Comparison of ENCODE assay signal across 8 cellular contexts in genomic region chr7:5677538-5678294, GRCh38.
DNase-seq lines count a peak whose midpoint lies in the region; ATAC-seq and TF ChIP-seq lines count a peak whose summit lies in the region.

No MANE protein-coding gene starts in this region.

- H3K36me3 ChIP-seq in HAP-1 (replicated peaks) (no peaks in the 10 kb centered on the region), PC-3 (ENCODE audit: low read depth, low read length) (no peaks in the 10 kb centered on the region), prostate gland (no peaks in the 10 kb centered on the region)

- intact Hi-C loops in PC-3 (cut with micrococcal nuclease) (loop anchor here (1.0 kb wide), 1 partner anchor 27 kb away; no protein-coding TSS in a partner anchor), left ventricle myocardium superior (cut with micrococcal nuclease) (no loop called here), prostate gland (cut with DNase I) (loop anchor here (2.0 to 5.0 kb wide), 2 partner anchors 25 to 180 kb away; no protein-coding TSS in a partner anchor)

- no peak overlapping the region for H3K27ac ChIP-seq in PC-3 (ENCODE audit: low read length)
- H3K27ac ChIP-seq in prostate gland, result no peak overlapping the region

- peak; percentile 93 for ATAC-seq in PC-3
- ATAC-seq in left ventricle myocardium superior, result peak; percentile 82
- no peak for ATAC-seq in GM21390 (IDR thresholded peaks at IDR 0.05; ENCODE audit: unreplicated experiment)

- CTCF ChIA-PET in PC-3 (lab: Charles Lee), result interaction anchor here (0.5 to 1.6 kb wide), 14 partner anchors 8 to 1970 kb away, joined by 3 to 15 read pairs (median 4); no protein-coding TSS in a partner anchor

- H3K9me2 ChIP-seq in PC-3 (replicated peaks; ENCODE audit: low read length), result no peaks in the 10 kb centered on the region

- no peak overlapping the region for H3K4me2 ChIP-seq in PC-3 (ENCODE audit: low read length)

- H3K9ac ChIP-seq in PC-3 (ENCODE audit: low read length), result no peak overlapping the region

- in situ Hi-C loops in HAP-1 (cut with MboI; ENCODE audit: low sequenced_read_pairs), result loop anchor here (25.0 kb wide), 1 partner anchor 315 kb away; no protein-coding TSS in a partner anchor

- no TSS peak for BruUV-seq in PC-3 (replicated peaks; lab: Mats Ljungman, UMichigan)

- H3K4me1 ChIP-seq in HAP-1, result no peaks in the 10 kb centered on the region
- H3K4me1 ChIP-seq in PC-3 (ENCODE audit: insufficient read depth, low read length), result peaks cover 8% of the 10 kb centered on the region
- H3K4me1 ChIP-seq in prostate gland (replicated peaks), result peaks cover 4% of the 10 kb centered on the region

- DNase-seq in CMK (ENCODE audit: low read depth) (peak; percentile 26), HAP-1 (ENCODE audit: low spot score in 2 of 2) (peak; percentile 49 to 69), PC-3 (peak; percentile 70), anterior cingulate cortex (lab: John Stamatoyannopoulos, UW) (peak in 44 of 58 donors; percentile 11 to 74 (median 52)), left ventricle myocardium superior (peak; percentile 70), prostate gland (ENCODE audit: low spot score) (peak; percentile 44), NK-92 (lab: John Stamatoyannopoulos, UW; ENCODE audit: unreplicated experiment) (no peak)

- H3F3A ChIP-seq in PC-3 (ENCODE audit: low read length, unreplicated experiment), result no peaks in the 10 kb centered on the region

- no peak overlapping the region for H2AFZ ChIP-seq in PC-3 (ENCODE audit: low read length)

- no peaks in the 10 kb centered on the region for H4K20me1 ChIP-seq in PC-3 (ENCODE audit: low read length)

- POLR2A ChIA-PET in PC-3 (lab: Charles Lee; ENCODE audit: unreplicated experiment), result no interaction called here

- no peak for TF ChIP-seq POLR2A in prostate gland (IDR thresholded peaks at IDR 0.05)

- no peaks in the 10 kb centered on the region for H3K79me2 ChIP-seq in PC-3 (ENCODE audit: low read length)

- WGBS in prostate gland, result 28% methylated on average over 6 of the region's 6 CpGs

- no peak overlapping the region for H3K4me3 ChIP-seq in HAP-1
- no peak overlapping the region for H3K4me3 ChIP-seq in PC-3 (ENCODE audit: low read length)
- H3K4me3 ChIP-seq in prostate gland, result no peak overlapping the region

- H3K9me3 ChIP-seq in HAP-1, result no peaks in the 10 kb centered on the region
- no peaks in the 10 kb centered on the region for H3K9me3 ChIP-seq in PC-3 (ENCODE audit: low read length)
- no peaks in the 10 kb centered on the region for H3K9me3 ChIP-seq in prostate gland

- H3K27me3 ChIP-seq in HAP-1 (ENCODE audit: low read depth) (no peaks in the 10 kb centered on the region), PC-3 (ENCODE audit: low read length) (no peaks in the 10 kb centered on the region), prostate gland (replicated peaks; ENCODE audit: insufficient read depth) (no peaks in the 10 kb centered on the region)

- TF ChIP-seq CTCF in PC-3 (conservative IDR thresholded peaks at IDR 0.05; ENCODE audit: low read depth, low read length) (peak; percentile 82), prostate gland (IDR thresholded peaks at IDR 0.05) (peak; percentile 18 to 68 (median 60))
